Comparison of ENCODE assay signal across 23 cellular contexts in the genomic region with DNA sequence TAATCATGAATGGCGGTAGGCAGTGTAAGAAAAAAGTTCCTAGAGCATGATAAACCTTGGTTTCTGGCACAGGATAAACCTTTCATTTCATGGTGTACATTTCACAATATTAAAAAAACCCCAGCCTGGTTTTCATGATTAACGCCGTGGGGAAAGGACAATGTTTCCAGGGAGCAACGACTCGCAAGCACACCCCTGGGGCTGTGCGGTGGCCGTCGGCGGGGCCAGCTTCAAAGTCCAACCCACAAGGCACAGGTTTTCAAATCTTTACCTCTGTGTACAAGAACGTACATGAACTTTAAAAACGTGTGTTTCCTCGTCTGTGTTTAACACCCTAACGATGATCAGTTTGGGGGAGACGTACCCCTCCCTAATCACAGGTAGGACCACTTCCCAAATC.
"Had no signal": no experiment of that assay in that cellular context is flagged by ENCODE, and none has a peak within 500 bp of the region (broad histone marks: within the 10 kb centered on the region; RNA-seq: fewer than 3 reads in every experiment).

No MANE protein-coding gene starts in this region.

- DNase-seq: effector CD4-positive, alpha-beta T cell; endodermal cell; erythroblast; foreskin melanocyte; kidney; left cardiac atrium; left ventricle myocardium superior; natural killer cell; nucleus accumbens; pancreas; right cardiac atrium; small intestine; stimulated activated CD4-positive, alpha-beta T cell treated with anti-CD3 and anti-CD28 coated beads, Interleukin-12 subunit alpha, Interleukin-12 subunit beta, amount 100 ng/mL, for 4 hours; stimulated activated naive CD4-positive, alpha-beta T cell; stomach; substantia nigra; transverse colon had no signal

- H3K4me3 ChIP-seq: coronary artery, hepatocyte, lung, neural progenitor cell, pancreas, stomach, thoracic aorta, transverse colon had no signal

- H3K4me1 ChIP-seq: pancreas, stomach, transverse colon had no signal

- H3K27me3 Mint-ChIP-seq: progenitor cell of endocrine pancreas had no signal

- H3K9ac ChIP-seq: neural progenitor cell had no signal

- H3K4me3 Mint-ChIP-seq: endodermal cell, natural killer cell, neural progenitor cell had no signal

- H3K27ac Mint-ChIP-seq: endodermal cell, natural killer cell, neural progenitor cell had no signal

- H3K36me3 ChIP-seq: neural progenitor cell had no signal

- H3K79me2 ChIP-seq: hepatocyte had no signal

- ATAC-seq: left cardiac atrium, left ventricle myocardium superior, natural killer cell, pancreas, right cardiac atrium had no signal

- H3K9me3 Mint-ChIP-seq: endodermal cell, natural killer cell, neural progenitor cell had no signal

- H3K27ac ChIP-seq: coronary artery, hepatocyte, neural progenitor cell, pancreas, stomach, thoracic aorta, transverse colon had no signal

- H3K9me3 ChIP-seq: pancreas, stomach, thoracic aorta, transverse colon had no signal

- H3K27me3 ChIP-seq: hepatocyte, neural progenitor cell, pancreas, stomach, transverse colon had no signal

- H3K4me1 Mint-ChIP-seq: endodermal cell had no signal

- H2AFZ ChIP-seq: hepatocyte, neural progenitor cell had no signal

- H3K4me2 ChIP-seq: hepatocyte, neural progenitor cell had no signal
